In genomic region chr12:101323255-101323654, GRCh38 we compare ENCODE assay signal across 21 cellular contexts. TPM values are rescaled to one million over a fixed set of nuclear protein-coding genes. Genes with fewer than 3 reads are reported as not detected.
DNase-seq lines count a peak whose midpoint lies in the region; ATAC-seq, FAIRE-seq and TF ChIP-seq lines count a peak whose summit lies in the region.
"Had no signal": no experiment of that assay in that cellular context is flagged by ENCODE, and none has a peak within 500 bp of the region (broad histone marks: within the 10 kb centered on the region; RNA-seq: fewer than 3 reads in every experiment).

No MANE protein-coding gene starts in this region.

- intact Hi-C loops in left cardiac atrium (cut with DNase I): no loop called here
- intact Hi-C loops in naive thymus-derived CD4-positive, alpha-beta T cell (cut with micrococcal nuclease): loop anchor here in 1 of 2 donors (2.0 kb wide), 1 partner anchor 494 kb away; no protein-coding TSS in a partner anchor

- H3K36me3 Mint-ChIP-seq in naive thymus-derived CD4-positive, alpha-beta T cell: peaks cover 4 to 39% (median 15%) of the 10 kb centered on the region in 5 donors

- H3K9me3 ChIP-seq in cardiac muscle cell (ENCODE audit: low read depth): no peaks in the 10 kb centered on the region
- no peaks in the 10 kb centered on the region for H3K9me3 ChIP-seq in naive thymus-derived CD4-positive, alpha-beta T cell (ENCODE audit: control insufficient read depth in 2 of 3, low read length in 3 of 3)
- H3K9me3 ChIP-seq: A549; BE2C; BLaER1 treated with 17β-estradiol and CSF1 and Interleukin-3, amounts not matched to agents 10 nM and 100 nM had no signal

- no peaks in the 10 kb centered on the region for H3K36me3 ChIP-seq in cardiac muscle cell
- peaks cover 0 to 47% (median 14%) of the 10 kb centered on the region in 3 experiments for H3K36me3 ChIP-seq in naive thymus-derived CD4-positive, alpha-beta T cell (ENCODE audit: control insufficient read depth in 2 of 3, insufficient read depth in 3 of 3, low read length in 3 of 3)

- TF ChIP-seq CTCF in cardiac muscle cell (IDR thresholded peaks at IDR 0.05; ENCODE audit: low read depth, low read length): no peak

- H3K9me3 Mint-ChIP-seq in naive thymus-derived CD4-positive, alpha-beta T cell: no peaks in the 10 kb centered on the region
- H3K9me3 Mint-ChIP-seq: CD14-positive monocyte; CD4-positive, alpha-beta T cell; CD8-positive, alpha-beta memory T cell had no signal

- no peaks in the 10 kb centered on the region for H3K27me3 ChIP-seq in cardiac muscle cell
- no peaks in the 10 kb centered on the region for H3K27me3 ChIP-seq in naive thymus-derived CD4-positive, alpha-beta T cell (ENCODE audit: control insufficient read depth in 2 of 2, insufficient read depth in 2 of 2, low read length in 2 of 2)
- H3K27me3 ChIP-seq: BE2C; BLaER1 treated with 17β-estradiol and CSF1 and Interleukin-3, amounts not matched to agents 10 nM and 100 nM had no signal

- peaks cover 0 to 2% (median 0%) of the 10 kb centered on the region in 7 donors for H3K4me1 Mint-ChIP-seq in naive thymus-derived CD4-positive, alpha-beta T cell
- H3K4me1 Mint-ChIP-seq: CD8-positive, alpha-beta memory T cell had no signal

- no peaks in the 10 kb centered on the region for H3K27me3 Mint-ChIP-seq in naive thymus-derived CD4-positive, alpha-beta T cell
- H3K27me3 Mint-ChIP-seq: CD4-positive, alpha-beta T cell; CD8-positive, alpha-beta memory T cell had no signal

- H3K4me1 ChIP-seq in cardiac muscle cell (ENCODE audit: low read depth): peaks cover 7% of the 10 kb centered on the region
- H3K4me1 ChIP-seq in naive thymus-derived CD4-positive, alpha-beta T cell (ENCODE audit: control insufficient read depth in 2 of 2, insufficient read depth in 2 of 2, low read length in 2 of 2): no peaks in the 10 kb centered on the region
- H3K4me1 ChIP-seq: A549, BE2C had no signal

- FAIRE-seq in colon (lab: Jason Lieb, UNC) (peak; percentile 53), islet of Langerhans (lab: Jason Lieb, UNC) (peak; percentile 85)
- FAIRE-seq: D721Med, GM12878, H1 had no signal

- H3K4me3 Mint-ChIP-seq in naive thymus-derived CD4-positive, alpha-beta T cell: no peak overlapping the region
- H3K4me3 Mint-ChIP-seq: CD14-positive monocyte; CD4-positive, alpha-beta T cell; CD8-positive, alpha-beta memory T cell had no signal

- ATAC-seq in left cardiac atrium (no peak), HG03460 (IDR thresholded peaks at IDR 0.05; ENCODE audit: unreplicated experiment) (no peak)
- ATAC-seq in naive thymus-derived CD4-positive, alpha-beta T cell: no peak

- POLR2A ChIA-PET in naive thymus-derived CD4-positive, alpha-beta T cell (lab: Charles Lee): no interaction called here

- CTCF ChIA-PET in naive thymus-derived CD4-positive, alpha-beta T cell (lab: Charles Lee): no interaction called here

- peak overlapping the region; percentile 13 for H3K27ac ChIP-seq in cardiac muscle cell
- no peak overlapping the region for H3K27ac ChIP-seq in naive thymus-derived CD4-positive, alpha-beta T cell (ENCODE audit: low read depth, low read length)
- H3K27ac ChIP-seq: 22Rv1; A549; BLaER1 treated with 17β-estradiol and CSF1 and Interleukin-3, amounts not matched to agents 10 nM and 100 nM; GM23248 had no signal

- no peak for DNase-seq in cardiac muscle cell (ENCODE audit: low read depth in 1 of 2, low spot score in 1 of 2)
- DNase-seq in left cardiac atrium: no peak
- DNase-seq in midbrain (lab: John Stamatoyannopoulos, UW): no peak
- no peak for DNase-seq in NCI-H187 (lab: John Stamatoyannopoulos, UW)
- no peak for DNase-seq in naive thymus-derived CD4-positive, alpha-beta T cell
- DNase-seq: DMS 273 treated with DMSO at 0.1 percent for 48 hours, DMS79 had no signal

- H3K27ac Mint-ChIP-seq in naive thymus-derived CD4-positive, alpha-beta T cell: no peak overlapping the region
- H3K27ac Mint-ChIP-seq: CD4-positive, alpha-beta T cell; CD8-positive, alpha-beta memory T cell had no signal

- H3K4me3 ChIP-seq in cardiac muscle cell: no peak overlapping the region
- H3K4me3 ChIP-seq in naive thymus-derived CD4-positive, alpha-beta T cell (ENCODE audit: low read length): no peak overlapping the region
- H3K4me3 ChIP-seq: A549; BLaER1 treated with 17β-estradiol and CSF1 and Interleukin-3, amounts not matched to agents 10 nM and 100 nM; GM12878; GM23248 had no signal

RNA-seq across cellular contexts. Expression of gene UTP20, which starts 43.4 kb away (rescaled TPM):
- total RNA-seq in cardiac muscle cell (2.9 and 3.7 TPM in 2 replicates), left cardiac atrium (1 to 10 TPM; 7.5 to 8.8 TPM)
- polyA plus RNA-seq in cardiac muscle cell: 2.1 and 2.2 TPM in 2 replicates
- total RNA-seq in naive thymus-derived CD4-positive, alpha-beta T cell: 10 to 100 TPM; 10.8 to 20.8 (median 14.9) TPM
- 1 to 10 TPM; 5.7 to 7.3 TPM for polyA plus RNA-seq in naive thymus-derived CD4-positive, alpha-beta T cell
